ENCODE assay signal across 1 cellular context in the genomic region with DNA sequence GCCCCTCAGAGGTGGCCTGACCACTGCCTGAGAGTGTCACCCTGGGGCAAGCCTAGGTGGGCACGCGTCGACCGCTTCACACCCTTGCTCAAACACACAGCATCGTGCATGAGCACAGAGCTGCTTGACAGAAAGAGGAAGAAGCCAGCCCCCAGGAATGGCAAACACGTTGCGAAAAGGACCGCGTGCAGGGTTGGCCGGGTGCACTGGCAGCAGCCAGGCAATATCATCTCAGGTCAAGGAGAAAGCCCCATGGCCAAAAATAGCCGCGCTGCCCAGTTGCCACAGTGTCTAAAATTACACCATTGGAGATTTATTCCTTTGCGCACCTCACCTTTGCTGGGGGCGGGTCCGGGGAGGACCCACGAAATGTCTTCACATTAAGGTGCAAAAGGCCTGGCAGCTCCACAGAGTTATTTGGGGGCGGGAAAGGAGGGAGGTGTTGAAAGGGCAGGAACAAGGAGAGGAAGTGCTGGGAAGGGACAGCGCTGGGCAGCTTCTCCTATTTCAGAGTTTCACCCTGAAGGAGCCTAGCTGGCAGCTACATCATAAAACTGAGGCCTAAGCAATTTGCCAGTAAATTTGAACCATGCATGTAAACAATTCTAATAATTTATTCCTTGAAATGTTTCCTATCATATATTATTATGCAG.
TF ChIP-seq lines count a peak whose summit lies in the region.

No MANE protein-coding gene starts in this region.

TF ChIP-seq in HepG2, 621 proteins besides CTCF, POLR2A, EP300 and RAD21:
- TF ChIP-seq STAG1 (CRISPR knock-in tag; IDR thresholded peaks at IDR 0.05) (no peak), ZNF282 (IDR thresholded peaks at IDR 0.05; ENCODE audit: partially characterized antibody) (no peak), PAWR (CRISPR knock-in tag; IDR thresholded peaks at IDR 0.05; ENCODE audit: borderline replicate concordance) (no peak), ZNF713 (CRISPR knock-in tag; IDR thresholded peaks at IDR 0.05) (no peak), ZNF678 (CRISPR knock-in tag; IDR thresholded peaks at IDR 0.05) (no peak)
- TF ChIP-seq, protein P1, sequence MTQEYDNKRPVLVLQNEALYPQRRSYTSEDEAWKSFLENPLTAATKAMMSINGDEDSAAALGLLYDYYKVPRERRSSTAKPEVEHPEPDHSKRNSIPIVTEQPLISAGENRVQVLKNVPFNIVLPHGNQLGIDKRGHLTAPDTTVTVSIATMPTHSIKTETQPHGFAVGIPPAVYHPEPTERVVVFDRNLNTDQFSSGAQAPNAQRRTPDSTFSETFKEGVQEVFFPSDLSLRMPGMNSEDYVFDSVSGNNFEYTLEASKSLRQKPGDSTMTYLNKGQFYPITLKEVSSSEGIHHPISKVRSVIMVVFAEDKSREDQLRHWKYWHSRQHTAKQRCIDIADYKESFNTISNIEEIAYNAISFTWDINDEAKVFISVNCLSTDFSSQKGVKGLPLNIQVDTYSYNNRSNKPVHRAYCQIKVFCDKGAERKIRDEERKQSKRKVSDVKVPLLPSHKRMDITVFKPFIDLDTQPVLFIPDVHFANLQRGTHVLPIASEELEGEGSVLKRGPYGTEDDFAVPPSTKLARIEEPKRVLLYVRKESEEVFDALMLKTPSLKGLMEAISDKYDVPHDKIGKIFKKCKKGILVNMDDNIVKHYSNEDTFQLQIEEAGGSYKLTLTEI (CRISPR knock-in tag; conservative IDR thresholded peaks at IDR 0.05): no peak
- TF ChIP-seq, protein P2, sequence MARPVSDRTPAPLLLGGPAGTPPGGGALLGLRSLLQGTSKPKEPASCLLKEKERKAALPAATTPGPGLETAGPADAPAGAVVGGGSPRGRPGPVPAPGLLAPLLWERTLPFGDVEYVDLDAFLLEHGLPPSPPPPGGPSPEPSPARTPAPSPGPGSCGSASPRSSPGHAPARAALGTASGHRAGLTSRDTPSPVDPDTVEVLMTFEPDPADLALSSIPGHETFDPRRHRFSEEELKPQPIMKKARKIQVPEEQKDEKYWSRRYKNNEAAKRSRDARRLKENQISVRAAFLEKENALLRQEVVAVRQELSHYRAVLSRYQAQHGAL (CRISPR knock-in tag; IDR thresholded peaks at IDR 0.05; ENCODE audit: not compliant biosample characterization): no peak
- TF ChIP-seq, protein P3, sequence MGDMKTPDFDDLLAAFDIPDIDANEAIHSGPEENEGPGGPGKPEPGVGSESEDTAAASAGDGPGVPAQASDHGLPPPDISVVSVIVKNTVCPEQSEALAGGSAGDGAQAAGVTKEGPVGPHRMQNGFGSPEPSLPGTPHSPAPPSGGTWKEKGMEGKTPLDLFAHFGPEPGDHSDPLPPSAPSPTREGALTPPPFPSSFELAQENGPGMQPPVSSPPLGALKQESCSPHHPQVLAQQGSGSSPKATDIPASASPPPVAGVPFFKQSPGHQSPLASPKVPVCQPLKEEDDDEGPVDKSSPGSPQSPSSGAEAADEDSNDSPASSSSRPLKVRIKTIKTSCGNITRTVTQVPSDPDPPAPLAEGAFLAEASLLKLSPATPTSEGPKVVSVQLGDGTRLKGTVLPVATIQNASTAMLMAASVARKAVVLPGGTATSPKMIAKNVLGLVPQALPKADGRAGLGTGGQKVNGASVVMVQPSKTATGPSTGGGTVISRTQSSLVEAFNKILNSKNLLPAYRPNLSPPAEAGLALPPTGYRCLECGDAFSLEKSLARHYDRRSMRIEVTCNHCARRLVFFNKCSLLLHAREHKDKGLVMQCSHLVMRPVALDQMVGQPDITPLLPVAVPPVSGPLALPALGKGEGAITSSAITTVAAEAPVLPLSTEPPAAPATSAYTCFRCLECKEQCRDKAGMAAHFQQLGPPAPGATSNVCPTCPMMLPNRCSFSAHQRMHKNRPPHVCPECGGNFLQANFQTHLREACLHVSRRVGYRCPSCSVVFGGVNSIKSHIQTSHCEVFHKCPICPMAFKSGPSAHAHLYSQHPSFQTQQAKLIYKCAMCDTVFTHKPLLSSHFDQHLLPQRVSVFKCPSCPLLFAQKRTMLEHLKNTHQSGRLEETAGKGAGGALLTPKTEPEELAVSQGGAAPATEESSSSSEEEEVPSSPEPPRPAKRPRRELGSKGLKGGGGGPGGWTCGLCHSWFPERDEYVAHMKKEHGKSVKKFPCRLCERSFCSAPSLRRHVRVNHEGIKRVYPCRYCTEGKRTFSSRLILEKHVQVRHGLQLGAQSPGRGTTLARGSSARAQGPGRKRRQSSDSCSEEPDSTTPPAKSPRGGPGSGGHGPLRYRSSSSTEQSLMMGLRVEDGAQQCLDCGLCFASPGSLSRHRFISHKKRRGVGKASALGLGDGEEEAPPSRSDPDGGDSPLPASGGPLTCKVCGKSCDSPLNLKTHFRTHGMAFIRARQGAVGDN (CRISPR knock-in tag; IDR thresholded peaks at IDR 0.05): peak; percentile 48
- TF ChIP-seq, protein P4, sequence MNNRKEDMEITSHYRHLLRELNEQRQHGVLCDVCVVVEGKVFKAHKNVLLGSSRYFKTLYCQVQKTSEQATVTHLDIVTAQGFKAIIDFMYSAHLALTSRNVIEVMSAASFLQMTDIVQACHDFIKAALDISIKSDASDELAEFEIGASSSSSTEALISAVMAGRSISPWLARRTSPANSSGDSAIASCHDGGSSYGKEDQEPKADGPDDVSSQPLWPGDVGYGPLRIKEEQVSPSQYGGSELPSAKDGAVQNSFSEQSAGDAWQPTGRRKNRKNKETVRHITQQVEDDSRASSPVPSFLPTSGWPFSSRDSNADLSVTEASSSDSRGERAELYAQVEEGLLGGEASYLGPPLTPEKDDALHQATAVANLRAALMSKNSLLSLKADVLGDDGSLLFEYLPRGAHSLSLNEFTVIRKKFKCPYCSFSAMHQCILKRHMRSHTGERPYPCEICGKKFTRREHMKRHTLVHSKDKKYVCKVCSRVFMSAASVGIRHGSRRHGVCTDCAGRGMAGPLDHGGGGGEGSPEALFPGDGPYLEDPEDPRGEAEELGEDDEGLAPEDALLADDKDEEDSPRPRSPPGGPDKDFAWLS (CRISPR knock-in tag; IDR thresholded peaks at IDR 0.05; ENCODE audit: borderline replicate concordance): no peak
